Comparison of ENCODE assay signal across 10 cellular contexts in the genomic region with DNA sequence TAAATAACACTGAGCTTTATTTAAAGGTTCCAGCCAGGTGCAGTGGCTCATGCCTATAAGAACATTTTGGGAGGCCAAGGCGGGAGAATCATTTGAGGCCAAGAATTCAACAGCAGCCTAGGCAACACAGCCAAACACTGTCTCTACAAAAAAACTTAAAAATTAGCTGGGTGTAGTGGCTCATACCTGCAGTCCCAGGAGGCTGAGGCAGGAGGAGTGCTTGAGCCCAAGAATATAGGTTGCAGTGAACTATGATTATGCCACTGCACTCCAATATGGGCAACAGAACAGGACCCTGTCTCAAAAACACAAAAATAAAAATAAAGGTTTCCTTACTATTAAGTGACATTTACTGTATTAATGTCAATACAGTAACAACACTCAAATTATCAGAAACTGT. TPM values are rescaled to one million over a fixed set of nuclear protein-coding genes. Genes with fewer than 3 reads are reported as not detected.
DNase-seq lines count a peak whose midpoint lies in the region; ATAC-seq and TF ChIP-seq lines count a peak whose summit lies in the region.
"Had no signal": no experiment of that assay in that cellular context is flagged by ENCODE, and none has a peak within 500 bp of the region (broad histone marks: within the 10 kb centered on the region; RNA-seq: fewer than 3 reads in every experiment).

No MANE protein-coding gene starts in this region.

- TF ChIP-seq CTCF in AG09319 (IDR thresholded peaks at IDR 0.05; ENCODE audit: low read depth, low read length) (peak; percentile 14; the same call in 1 of the 2 replicates), GM13977 (IDR thresholded peaks at IDR 0.05; ENCODE audit: extremely low read depth, insufficient read depth, missing control alignments) (peak; percentile 47), choroid plexus epithelial cell (conservative IDR thresholded peaks at IDR 0.05; ENCODE audit: low read depth, low read length) (peak; percentile 68), dorsolateral prefrontal cortex (IDR thresholded peaks at IDR 0.05 in 54 of 56, conservative IDR thresholded peaks at IDR 0.05 in 2 of 56; ENCODE audit: low read depth in 1 of 56, partially characterized antibody in 56 of 56) (no peak)

- no peaks in the 10 kb centered on the region for H3K9me3 Mint-ChIP-seq in T-helper 1 cell treated with Interleukin-12 subunit alpha and Interleukin-12 subunit beta and Interleukin-4 antibody, amounts not matched to agents 30 μg/mL and 1 μg/mL, for 36 hours

- ATAC-seq in HG03097 (IDR thresholded peaks at IDR 0.05; ENCODE audit: low FRiP score, unreplicated experiment) (no peak), HG02678 (IDR thresholded peaks at IDR 0.05; ENCODE audit: unreplicated experiment) (no peak)

- no peak overlapping the region for H3K27ac ChIP-seq in dorsolateral prefrontal cortex
- H3K27ac ChIP-seq: thoracic aorta had no signal

- no peak for DNase-seq in AG09319 (ENCODE audit: extremely low read depth, low read depth)
- no peak for DNase-seq in GM13977 (ENCODE audit: low spot score)
- DNase-seq in choroid plexus epithelial cell (ENCODE audit: low read depth): peak; percentile 52
- DNase-seq in NCI-H2029 treated with DMSO at 0.1 percent for 48 hours (lab: John Stamatoyannopoulos, UW): no peak
- DNase-seq in dorsolateral prefrontal cortex: no peak

- intact Hi-C loops in dorsolateral prefrontal cortex (cut with DNase I): loop anchor here in 1 of 2 donors (5.0 to 10.0 kb wide), 5 partner anchors 58 to 562 kb away; partner anchors contain the start of gene SRSF4

- H3K4me3 ChIP-seq in choroid plexus epithelial cell (ENCODE audit: low read depth, low read length) (no peak overlapping the region), dorsolateral prefrontal cortex (no peak overlapping the region)
- H3K4me3 ChIP-seq: lung, thoracic aorta had no signal

- H3K27me3 Mint-ChIP-seq in T-helper 1 cell treated with Interleukin-12 subunit alpha and Interleukin-12 subunit beta and Interleukin-4 antibody, amounts not matched to agents 30 μg/mL and 1 μg/mL, for 36 hours (ENCODE audit: low read depth): no peaks in the 10 kb centered on the region

- no peak overlapping the region for H3K27ac Mint-ChIP-seq in T-helper 1 cell treated with Interleukin-12 subunit alpha and Interleukin-12 subunit beta and Interleukin-4 antibody, amounts not matched to agents 30 μg/mL and 1 μg/mL, for 36 hours

- in situ Hi-C loops in GM13977 (cut with MboI; ENCODE audit: low pct_unique_long_range_greater_than_20kb, low sequenced_read_pairs, unreplicated experiment): loop anchor here (10.0 kb wide), 1 partner anchor 234 kb away; no protein-coding TSS in a partner anchor

- peak overlapping the region; percentile 44 for H3K4me3 Mint-ChIP-seq in T-helper 1 cell treated with Interleukin-12 subunit alpha and Interleukin-12 subunit beta and Interleukin-4 antibody, amounts not matched to agents 30 μg/mL and 1 μg/mL, for 36 hours

- peaks cover 6% of the 10 kb centered on the region for H3K36me3 Mint-ChIP-seq in T-helper 1 cell treated with Interleukin-12 subunit alpha and Interleukin-12 subunit beta and Interleukin-4 antibody, amounts not matched to agents 30 μg/mL and 1 μg/mL, for 36 hours (ENCODE audit: low read depth)

- H3K4me1 Mint-ChIP-seq in T-helper 1 cell treated with Interleukin-12 subunit alpha and Interleukin-12 subunit beta and Interleukin-4 antibody, amounts not matched to agents 30 μg/mL and 1 μg/mL, for 36 hours (ENCODE audit: low read depth): peaks cover 34% of the 10 kb centered on the region

- H3K27me3 ChIP-seq in dorsolateral prefrontal cortex: no peaks in the 10 kb centered on the region

RNA-seq across cellular contexts. Expression of gene TAF12, which starts 2.1 kb away (rescaled TPM):
- total RNA-seq in dorsolateral prefrontal cortex: 10 to 100 TPM; 10.2 to 23.1 (median 15.5) TPM

RNA-seq across cellular contexts. Expression of gene RNU11, which starts 7.6 kb away (rescaled TPM):
- total RNA-seq in dorsolateral prefrontal cortex: not detected
- total RNA-seq: lung, thoracic aorta had no signal

RNA-seq across cellular contexts. Expression of gene GMEB1, which starts 27.8 kb away (rescaled TPM):
- 10 to 100 TPM in 74 of 120 experiments, 1 to 10 TPM in 46; 7.1 to 15.1 (median 10.6) TPM for total RNA-seq in dorsolateral prefrontal cortex

RNA-seq across cellular contexts. Expression of gene RAB42, which starts 48.7 kb away (rescaled TPM):
- 1 to 10 TPM in 25 of 120 experiments, under 1 TPM in 57, not detected in 38; 0.20 to 8.9 (median 0.74) TPM for total RNA-seq in dorsolateral prefrontal cortex

Comparison
In these comparisons a context has a peak if more than half of its experiments do, and no peak if none do; other contexts are left out.
1. CTCF ChIP-seq: peak in AG09319 (single experiment), GM13977 (single experiment) and choroid plexus epithelial cell (single experiment); none in dorsolateral prefrontal cortex (0 of 56).